ENCODE assay signal across 8 cellular contexts in the genomic region with DNA sequence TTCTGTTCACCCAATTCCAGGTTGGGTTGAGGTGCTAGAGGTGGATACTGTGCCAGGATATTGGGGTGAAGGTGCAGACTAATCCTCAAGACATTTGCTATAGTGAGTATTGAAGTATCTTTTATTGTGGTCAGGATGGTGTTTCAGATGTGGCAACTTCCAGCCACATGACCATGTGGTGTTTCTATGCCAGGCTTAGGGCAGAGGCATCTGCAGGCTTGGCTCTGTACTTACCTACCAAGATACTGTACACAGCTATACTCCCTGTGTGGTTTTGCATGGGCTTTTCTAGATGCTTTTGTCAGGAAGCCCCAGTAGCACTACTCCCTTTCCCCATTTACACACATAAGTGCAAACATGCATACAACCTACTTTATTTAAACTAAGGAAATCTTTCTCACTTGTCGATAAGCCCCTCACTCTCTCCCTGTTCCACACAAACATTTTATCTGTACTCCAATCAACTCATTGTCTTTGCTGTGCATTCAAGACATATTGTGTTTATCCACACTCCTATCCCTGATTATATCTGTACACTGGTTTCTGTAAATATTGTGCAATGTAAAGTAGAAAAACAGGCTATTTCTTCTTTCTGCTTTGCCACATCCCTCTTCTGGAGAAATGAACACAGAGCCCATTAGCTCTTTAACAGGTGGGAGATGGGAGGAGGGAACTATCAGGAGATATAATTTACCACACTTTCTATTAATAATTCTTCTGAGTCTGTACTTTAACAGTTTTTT. TPM values are rescaled to one million over a fixed set of nuclear protein-coding genes. Genes with fewer than 3 reads are reported as not detected.
DNase-seq lines count a peak whose midpoint lies in the region; ATAC-seq, FAIRE-seq and TF ChIP-seq lines count a peak whose summit lies in the region.

No MANE protein-coding gene starts in this region.

- H3K4me1 Mint-ChIP-seq in activated naive CD8-positive, alpha-beta T cell treated with anti-CD3 and anti-CD28 coated beads, Interleukin-2, amount 50 U/mL, for 24 hours, result peaks cover 25% of the 10 kb centered on the region
- H3K4me1 Mint-ChIP-seq in stimulated activated effector memory CD8-positive, alpha-beta T cell treated with anti-CD3 and anti-CD28 coated beads, Interleukin-12 subunit alpha, Interleukin-12 subunit beta, amount 100 ng/mL, for 72 hours, result peaks cover 20% of the 10 kb centered on the region
- H3K4me1 Mint-ChIP-seq in progenitor cell of endocrine pancreas (ENCODE audit: low read depth), result peaks cover 5% of the 10 kb centered on the region

- peak; percentile 91 for ATAC-seq in GM21737 (IDR thresholded peaks at IDR 0.05; ENCODE audit: unreplicated experiment)
- peak; percentile 93 for ATAC-seq in activated naive CD8-positive, alpha-beta T cell treated with anti-CD3 and anti-CD28 coated beads, Interleukin-2, amount 50 U/mL, for 24 hours
- ATAC-seq in stimulated activated effector memory CD8-positive, alpha-beta T cell treated with anti-CD3 and anti-CD28 coated beads, Interleukin-12 subunit alpha, Interleukin-12 subunit beta, amount 100 ng/mL, for 72 hours, result peak; percentile 93

- H3K4me3 ChIP-seq in vagina, result no peak overlapping the region

- no peaks in the 10 kb centered on the region for H3K36me3 ChIP-seq in vagina

- H3K27ac ChIP-seq in caudate nucleus (ENCODE audit: low read depth, low read length) (no peak overlapping the region), vagina (no peak overlapping the region)

- FAIRE-seq in GM12892 (lab: Jason Lieb, UNC), result peak; percentile 81

- peaks cover 10% of the 10 kb centered on the region for H3K4me1 ChIP-seq in vagina

- no peak overlapping the region for H3K4me3 Mint-ChIP-seq in activated naive CD8-positive, alpha-beta T cell treated with anti-CD3 and anti-CD28 coated beads, Interleukin-2, amount 50 U/mL, for 24 hours
- no peak overlapping the region for H3K4me3 Mint-ChIP-seq in stimulated activated effector memory CD8-positive, alpha-beta T cell treated with anti-CD3 and anti-CD28 coated beads, Interleukin-12 subunit alpha, Interleukin-12 subunit beta, amount 100 ng/mL, for 72 hours
- no peak overlapping the region for H3K4me3 Mint-ChIP-seq in progenitor cell of endocrine pancreas (ENCODE audit: low read depth)

- no peaks in the 10 kb centered on the region for H3K9me3 Mint-ChIP-seq in activated naive CD8-positive, alpha-beta T cell treated with anti-CD3 and anti-CD28 coated beads, Interleukin-2, amount 50 U/mL, for 24 hours
- H3K9me3 Mint-ChIP-seq in stimulated activated effector memory CD8-positive, alpha-beta T cell treated with anti-CD3 and anti-CD28 coated beads, Interleukin-12 subunit alpha, Interleukin-12 subunit beta, amount 100 ng/mL, for 72 hours, result no peaks in the 10 kb centered on the region
- no peaks in the 10 kb centered on the region for H3K9me3 Mint-ChIP-seq in progenitor cell of endocrine pancreas (ENCODE audit: low read depth)

- H3K27ac Mint-ChIP-seq in activated naive CD8-positive, alpha-beta T cell treated with anti-CD3 and anti-CD28 coated beads, Interleukin-2, amount 50 U/mL, for 24 hours, result no peak overlapping the region
- no peak overlapping the region for H3K27ac Mint-ChIP-seq in stimulated activated effector memory CD8-positive, alpha-beta T cell treated with anti-CD3 and anti-CD28 coated beads, Interleukin-12 subunit alpha, Interleukin-12 subunit beta, amount 100 ng/mL, for 72 hours
- H3K27ac Mint-ChIP-seq in progenitor cell of endocrine pancreas, result no peak overlapping the region

- no peaks in the 10 kb centered on the region for H3K27me3 ChIP-seq in vagina

- H3K9me3 ChIP-seq in vagina, result no peaks in the 10 kb centered on the region

- intact Hi-C loops in vagina (cut with DNase I), result no loop called here

- no peaks in the 10 kb centered on the region for H3K27me3 Mint-ChIP-seq in activated naive CD8-positive, alpha-beta T cell treated with anti-CD3 and anti-CD28 coated beads, Interleukin-2, amount 50 U/mL, for 24 hours
- H3K27me3 Mint-ChIP-seq in progenitor cell of endocrine pancreas, result no peaks in the 10 kb centered on the region

- TF ChIP-seq POLR2A in GM12892 (IDR thresholded peaks at IDR 0.05; ENCODE audit: low read depth, low read length) (no peak), vagina (IDR thresholded peaks at IDR 0.05) (no peak)

- no peak for DNase-seq in GM12892 (ENCODE audit: insufficient read length)
- DNase-seq in M059J (ENCODE audit: low read depth), result peak; percentile 3
- DNase-seq in activated naive CD8-positive, alpha-beta T cell treated with anti-CD3 and anti-CD28 coated beads, Interleukin-2, amount 50 U/mL, for 24 hours, result peak; percentile 12
- peak in 1 of 2 donors; percentile 56 for DNase-seq in stimulated activated effector memory CD8-positive, alpha-beta T cell treated with anti-CD3 and anti-CD28 coated beads, Interleukin-12 subunit alpha, Interleukin-12 subunit beta, amount 100 ng/mL, for 72 hours (ENCODE audit: low spot score in 2 of 2)
- no peak for DNase-seq in progenitor cell of endocrine pancreas (ENCODE audit: low spot score, unreplicated experiment)
- DNase-seq in caudate nucleus (lab: John Stamatoyannopoulos, UW), result no peak
- DNase-seq in vagina (ENCODE audit: extremely low spot score in 2 of 2), result no peak

- peaks cover 7% of the 10 kb centered on the region for H3K36me3 Mint-ChIP-seq in activated naive CD8-positive, alpha-beta T cell treated with anti-CD3 and anti-CD28 coated beads, Interleukin-2, amount 50 U/mL, for 24 hours (ENCODE audit: low read depth)
- H3K36me3 Mint-ChIP-seq in stimulated activated effector memory CD8-positive, alpha-beta T cell treated with anti-CD3 and anti-CD28 coated beads, Interleukin-12 subunit alpha, Interleukin-12 subunit beta, amount 100 ng/mL, for 72 hours, result peaks cover 11% of the 10 kb centered on the region
- H3K36me3 Mint-ChIP-seq in progenitor cell of endocrine pancreas (ENCODE audit: insufficient read depth), result peaks cover 4% of the 10 kb centered on the region

- TF ChIP-seq CTCF in progenitor cell of endocrine pancreas (IDR thresholded peaks at IDR 0.05; ENCODE audit: unreplicated experiment), result no peak
- TF ChIP-seq CTCF in vagina (IDR thresholded peaks at IDR 0.05), result no peak

RNA-seq across cellular contexts. Expression of a gene that starts 12.3 kb away (rescaled TPM):
- 29.9 TPM for polyA plus RNA-seq in GM12892 (2012; ENCODE audit: missing spikeins)
- total RNA-seq in M059J (2014; rRNA removed; shearing (Covaris generic)), result 53.6 and 66.7 TPM in 2 replicates
- total RNA-seq in progenitor cell of endocrine pancreas, result 31.7 and 34.6 TPM in 2 replicates
- total RNA-seq in vagina, result 15.2 TPM

RNA-seq across cellular contexts. Expression of a gene that starts 13.5 kb away (rescaled TPM):
- 94.6 TPM for polyA plus RNA-seq in GM12892 (2012; ENCODE audit: missing spikeins)
- total RNA-seq in M059J (2014; rRNA removed; shearing (Covaris generic)), result 103 and 105 TPM in 2 replicates
- total RNA-seq in progenitor cell of endocrine pancreas (132 and 142 TPM in 2 replicates), vagina (74.6 TPM)

Comparison
In these comparisons a context has a peak if more than half of its experiments do, and no peak if none do; other contexts are left out.
1. DNase-seq: peak in M059J (single experiment) and activated naive CD8-positive, alpha-beta T cell treated with anti-CD3 and anti-CD28 coated beads, Interleukin-2, amount 50 U/mL, for 24 hours (single experiment); none in GM12892 (single experiment), progenitor cell of endocrine pancreas (single experiment), caudate nucleus (0 of 61) and vagina (0 of 2).
2. Peak in every context shown above with its lines, with median percentiles within 50 percentile points of each other: ATAC-seq.